ENCODE assay signal across 18 cellular contexts in the genomic region with DNA sequence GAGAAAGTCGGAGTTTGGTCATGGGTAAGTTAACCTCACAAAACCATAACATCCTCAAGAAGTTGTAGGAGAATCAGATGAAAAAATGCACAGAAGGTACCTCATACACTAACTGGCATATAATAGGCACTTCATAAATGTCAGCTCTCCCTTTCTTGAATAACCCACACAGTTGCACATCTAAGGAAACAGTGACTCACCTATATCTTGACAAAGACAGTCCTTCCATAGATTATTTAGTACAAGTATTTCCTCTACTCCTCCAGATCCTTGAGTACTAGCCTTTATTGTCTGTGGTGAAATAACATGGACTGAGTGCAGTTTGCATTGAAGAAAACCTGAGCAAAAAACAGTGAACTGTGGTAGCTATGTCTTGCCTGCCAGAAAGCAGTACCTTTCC. TPM values are rescaled to one million over a fixed set of nuclear protein-coding genes. Genes with fewer than 3 reads are reported as not detected.
"Had no signal": no experiment of that assay in that cellular context is flagged by ENCODE, and none has a peak within 500 bp of the region (broad histone marks: within the 10 kb centered on the region; RNA-seq: fewer than 3 reads in every experiment).

No MANE protein-coding gene starts in this region.

- H3K36me3 Mint-ChIP-seq: activated naive CD4-positive, alpha-beta T cell treated with anti-CD3 and anti-CD28 coated beads, Interleukin-2, amount 50 U/mL, for 72 hours; natural killer cell; stimulated activated effector memory CD8-positive, alpha-beta T cell treated with anti-CD3 and anti-CD28 coated beads, Interleukin-12 subunit alpha, Interleukin-12 subunit beta, amount 100 ng/mL, for 72 hours had no signal

- H3K9me3 ChIP-seq: ascending aorta, right atrium auricular region, SK-N-SH had no signal

- H3K4me3 ChIP-seq: ascending aorta, right atrium auricular region had no signal

- ATAC-seq: activated CD4-positive, CD25-positive, alpha-beta regulatory T cell treated with anti-CD3 and anti-CD28 coated beads, Interleukin-2, amount 50 U/mL, for 24 hours; activated naive CD4-positive, alpha-beta T cell treated with anti-CD3 and anti-CD28 coated beads, Interleukin-2, amount 50 U/mL, for 72 hours; left lobe of liver; natural killer cell; stimulated activated effector memory CD8-positive, alpha-beta T cell treated with anti-CD3 and anti-CD28 coated beads, Interleukin-12 subunit alpha, Interleukin-12 subunit beta, amount 100 ng/mL, for 72 hours had no signal

- H3K27ac Mint-ChIP-seq: activated naive CD4-positive, alpha-beta T cell treated with anti-CD3 and anti-CD28 coated beads, Interleukin-2, amount 50 U/mL, for 72 hours; natural killer cell; stimulated activated effector memory CD8-positive, alpha-beta T cell treated with anti-CD3 and anti-CD28 coated beads, Interleukin-12 subunit alpha, Interleukin-12 subunit beta, amount 100 ng/mL, for 72 hours; T-helper 1 cell treated with Interleukin-12 subunit alpha and Interleukin-12 subunit beta and Interleukin-4 antibody, amounts not matched to agents 30 μg/mL and 1 μg/mL, for 36 hours; type B pancreatic cell had no signal

- H3K4me3 Mint-ChIP-seq: natural killer cell; stimulated activated effector memory CD8-positive, alpha-beta T cell treated with anti-CD3 and anti-CD28 coated beads, Interleukin-12 subunit alpha, Interleukin-12 subunit beta, amount 100 ng/mL, for 72 hours; T-helper 1 cell treated with Interleukin-12 subunit alpha and Interleukin-12 subunit beta and Interleukin-4 antibody, amounts not matched to agents 30 μg/mL and 1 μg/mL, for 36 hours; type B pancreatic cell had no signal

- H3K4me2 ChIP-seq: SK-N-SH had no signal

- H3K27me3 Mint-ChIP-seq: type B pancreatic cell had no signal

- H3K27ac ChIP-seq: ascending aorta, right atrium auricular region had no signal

- H3K9me3 Mint-ChIP-seq: natural killer cell; T-helper 1 cell treated with Interleukin-12 subunit alpha and Interleukin-12 subunit beta and Interleukin-4 antibody, amounts not matched to agents 30 μg/mL and 1 μg/mL, for 36 hours; type B pancreatic cell had no signal

- FAIRE-seq: islet of Langerhans, small intestine had no signal

- DNase-seq: activated effector memory CD4-positive, alpha-beta T cell treated with anti-CD3 and anti-CD28 coated beads, Interleukin-2, amount 50 U/mL, for 16 hours; activated T-cell treated with anti-CD3 and anti-CD28 coated beads, Interleukin-2, amount 50 U/mL, for 1 hour; central memory CD4-positive, alpha-beta T cell; foreskin melanocyte; head of caudate nucleus; natural killer cell; posterior cingulate gyrus; SK-N-SH; small intestine had no signal

- H3K27me3 ChIP-seq: ascending aorta, right atrium auricular region had no signal

- H3K36me3 ChIP-seq: ascending aorta, right atrium auricular region had no signal

- H3K4me1 Mint-ChIP-seq: natural killer cell; stimulated activated effector memory CD8-positive, alpha-beta T cell treated with anti-CD3 and anti-CD28 coated beads, Interleukin-12 subunit alpha, Interleukin-12 subunit beta, amount 100 ng/mL, for 72 hours had no signal

- H3K9ac ChIP-seq: SK-N-SH had no signal

RNA-seq across cellular contexts. Expression of a gene that starts 46.6 kb away (rescaled TPM):
- total RNA-seq: natural killer cell had no signal
